Comparison of ENCODE assay signal across 10 cellular contexts in genomic region chr13:113411216-113412023, GRCh38. TPM values are rescaled to one million over a fixed set of nuclear protein-coding genes. Genes with fewer than 3 reads are reported as not detected.
DNase-seq lines count a peak whose midpoint lies in the region; TF ChIP-seq lines count a peak whose summit lies in the region.
"Had no signal": no experiment of that assay in that cellular context is flagged by ENCODE, and none has a peak within 500 bp of the region (broad histone marks: within the 10 kb centered on the region; RNA-seq: fewer than 3 reads in every experiment).

No MANE protein-coding gene starts in this region.

- peaks cover 16% of the 10 kb centered on the region for H3K4me1 ChIP-seq in mesodermal cell (ENCODE audit: control insufficient read depth, insufficient read depth, low read length, poor library complexity, severe bottlenecking)

- no peaks in the 10 kb centered on the region for H3K36me3 ChIP-seq in mesodermal cell (ENCODE audit: control insufficient read depth, insufficient read depth, low read length)

- no peak for TF ChIP-seq CTCF in AG04449 (IDR thresholded peaks at IDR 0.05; ENCODE audit: insufficient read depth, low read length, missing control alignments)
- TF ChIP-seq CTCF in cardiac fibroblast (IDR thresholded peaks at IDR 0.05; ENCODE audit: low read depth, low read length): no peak

- H3K9me3 ChIP-seq in mesodermal cell (ENCODE audit: control insufficient read depth, low read length): no peaks in the 10 kb centered on the region

- peak overlapping the region; percentile 54 for H3K27ac ChIP-seq in mesodermal cell (ENCODE audit: low read depth, low read length, severe bottlenecking)

- WGBS in mesodermal cell (ENCODE audit: insufficient coverage in 2 of 2), 2 experiments: 91 to 94% methylated on average over 29 to 30 of the region's 30 CpGs

- POLR2A ChIA-PET in AG04449 (lab: Yijun Ruan, JAX): interaction anchor here (0.6 to 1.1 kb wide), 2 partner anchors 9 to 15 kb away, joined by 3 read pairs; no protein-coding TSS in a partner anchor

- DNase-seq in AG04449 (ENCODE audit: low read depth, low spot score) (peak; percentile 87), M059J (ENCODE audit: low read depth) (peak; percentile 96), cardiac fibroblast (ENCODE audit: low read depth in 2 of 2) (peak; percentile 78 to 96), T-helper 1 cell (no peak), NCI-H128 (lab: John Stamatoyannopoulos, UW; ENCODE audit: unreplicated experiment) (no peak)
- no peak for DNase-seq in NK-92 treated with Interleukin-12 subunit alpha and Interleukin-12 subunit beta, amount 100 ng/mL, for 24 hours (lab: John Stamatoyannopoulos, UW)
- DNase-seq in central memory CD4-positive, alpha-beta T cell: no peak
- DNase-seq: activated CD4-positive, alpha-beta T cell treated with anti-CD3 and anti-CD28 coated beads for 1 hour; NCI-H1092 had no signal

- H3K4me3 ChIP-seq in AG04449 (ENCODE audit: low read depth, low read length): peak overlapping the region; percentile 33
- no peak overlapping the region for H3K4me3 ChIP-seq in cardiac fibroblast (replicated peaks in 1 of 2; ENCODE audit: low read depth in 2 of 2, low read length in 2 of 2)
- H3K4me3 ChIP-seq in mesodermal cell (ENCODE audit: extremely low read depth, insufficient read depth, low read length, poor library complexity, severe bottlenecking): no peak overlapping the region

- CTCF ChIA-PET in AG04449 (lab: Yijun Ruan, JAX): interaction anchor here (0.5 to 1.6 kb wide), 4 partner anchors 9 to 467 kb away, joined by 3 to 9 read pairs (median 6); no protein-coding TSS in a partner anchor

RNA-seq across cellular contexts. Expression of gene ADPRHL1, which starts 41.9 kb away (rescaled TPM):
- 0.76 and 1.4 TPM in 2 replicates for total RNA-seq in M059J (2014; rRNA removed; shearing (Covaris generic))
- polyA plus RNA-seq in mesodermal cell (2013, experiment 1 of 2): 0.48 TPM
- polyA plus RNA-seq in mesodermal cell (2013, experiment 2 of 2): 0.30 TPM

RNA-seq across cellular contexts. Expression of gene GRTP1, which starts 47.5 kb away (rescaled TPM):
- total RNA-seq in M059J (2014; rRNA removed; shearing (Covaris generic)): 0.71 and 2.3 TPM in 2 replicates
- 1.8 TPM for polyA plus RNA-seq in mesodermal cell (2013, experiment 1 of 2)
- 1.9 TPM for polyA plus RNA-seq in mesodermal cell (2013, experiment 2 of 2)

Comparison
In these comparisons a context has a peak if more than half of its experiments do, and no peak if none do; other contexts are left out.
1. DNase-seq: peak in AG04449 (single experiment), M059J (single experiment) and cardiac fibroblast (2 of 2); none in NK-92 treated with Interleukin-12 subunit alpha and Interleukin-12 subunit beta, amount 100 ng/mL, for 24 hours (single experiment), central memory CD4-positive, alpha-beta T cell (single experiment), T-helper 1 cell (0 of 5) and NCI-H128 (single experiment).